In the genomic region with DNA sequence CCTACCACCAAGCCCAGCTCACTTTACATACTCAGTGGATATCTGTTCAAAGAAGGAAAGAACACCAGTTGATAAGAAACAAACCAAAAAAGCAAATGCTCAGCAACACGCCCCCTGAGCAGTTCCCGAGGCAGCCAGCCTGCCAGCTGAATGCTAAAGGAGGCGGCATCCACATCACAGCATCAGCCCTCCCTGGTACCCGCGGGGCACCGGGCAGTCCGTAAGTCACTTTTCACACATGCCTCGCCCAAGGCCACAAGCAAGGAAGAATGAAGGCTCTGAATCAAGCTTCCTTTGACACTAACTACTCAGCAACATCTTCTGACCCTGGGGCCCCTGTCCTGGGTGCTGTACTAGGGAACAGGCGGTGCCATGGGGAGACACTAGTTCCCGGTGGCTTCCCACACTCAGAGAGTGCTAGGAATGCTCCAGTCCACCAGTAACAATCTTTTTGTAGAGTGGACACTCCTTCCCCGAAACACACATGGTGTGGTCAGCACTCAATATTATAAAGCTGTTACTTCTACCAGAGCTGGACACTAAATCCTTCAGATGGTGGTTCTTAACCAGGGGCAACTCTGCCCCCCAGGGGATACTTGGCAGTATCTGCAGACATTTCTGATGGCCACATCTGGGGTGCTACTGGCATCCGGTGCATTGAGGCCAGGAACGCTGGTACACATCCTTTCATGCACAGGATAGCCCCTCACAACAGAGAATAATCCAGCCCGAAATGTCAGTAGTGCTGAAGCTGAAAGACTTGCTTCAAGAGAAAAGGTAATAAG, we compare ENCODE assay signal across 17 cellular contexts.
DNase-seq lines count a peak whose midpoint lies in the region; ATAC-seq and FAIRE-seq lines count a peak whose summit lies in the region.
"Had no signal": no experiment of that assay in that cellular context is flagged by ENCODE, and none has a peak within 500 bp of the region (broad histone marks: within the 10 kb centered on the region; RNA-seq: fewer than 3 reads in every experiment).

No MANE protein-coding gene starts in this region.

- intact Hi-C loops in activated T-helper 2 cell treated with anti-CD3 and anti-CD28 coated beads, Interferon-gamma antibody, Interleukin-2, Interleukin-4, amounts not matched to agents 10 μg/mL and 5 μg/mL and 100 μg/mL, durations not matched to agents 14 hours and 24 hours and 36 hours (cut with micrococcal nuclease) = no loop called here
- intact Hi-C loops in naive thymus-derived CD4-positive, alpha-beta T cell (cut with micrococcal nuclease) = loop anchor here (1.0 to 2.0 kb wide), 2 partner anchors 17 to 32 kb away; no protein-coding TSS in a partner anchor

- no peak overlapping the region for H3K4me3 ChIP-seq in naive thymus-derived CD4-positive, alpha-beta T cell (ENCODE audit: low read length)
- H3K4me3 ChIP-seq: neural progenitor cell, uterus had no signal

- H3K4me1 ChIP-seq in naive thymus-derived CD4-positive, alpha-beta T cell (ENCODE audit: control insufficient read depth in 2 of 2, insufficient read depth in 2 of 2, low read length in 2 of 2) = peaks cover 0 to 75% of the 10 kb centered on the region in 2 donors
- H3K4me1 ChIP-seq: neural progenitor cell had no signal

- H3K4me1 Mint-ChIP-seq in activated T-helper 2 cell treated with anti-CD3 and anti-CD28 coated beads, Interferon-gamma antibody, Interleukin-2, Interleukin-4, amounts not matched to agents 10 μg/mL and 5 μg/mL and 100 μg/mL, durations not matched to agents 14 hours and 24 hours and 36 hours (ENCODE audit: low read depth) = peaks cover 43% of the 10 kb centered on the region
- peaks cover 10 to 69% (median 26%) of the 10 kb centered on the region in 7 donors for H3K4me1 Mint-ChIP-seq in naive thymus-derived CD4-positive, alpha-beta T cell

- POLR2A ChIA-PET in naive thymus-derived CD4-positive, alpha-beta T cell (lab: Charles Lee) = interaction anchor here (0.5 to 0.8 kb wide), 2 partner anchors 21 to 178 kb away, joined by 3 to 5 read pairs; no protein-coding TSS in a partner anchor

- peak; percentile 57 for ATAC-seq in naive thymus-derived CD4-positive, alpha-beta T cell
- ATAC-seq in GM21526 (IDR thresholded peaks at IDR 0.05; ENCODE audit: low FRiP score, unreplicated experiment) (no peak), HG02973 (IDR thresholded peaks at IDR 0.05; ENCODE audit: unreplicated experiment) (no peak)
- ATAC-seq: Right ventricle myocardium inferior had no signal

- H3K9me3 ChIP-seq in naive thymus-derived CD4-positive, alpha-beta T cell (ENCODE audit: control insufficient read depth in 2 of 3, low read length in 3 of 3) = no peaks in the 10 kb centered on the region
- H3K9me3 ChIP-seq: uterus had no signal

- no peak overlapping the region for H3K27ac ChIP-seq in naive thymus-derived CD4-positive, alpha-beta T cell (ENCODE audit: low read depth, low read length)
- H3K27ac ChIP-seq: C4-2B, neural progenitor cell, uterus had no signal

- peaks cover 72% of the 10 kb centered on the region for H3K36me3 Mint-ChIP-seq in activated T-helper 2 cell treated with anti-CD3 and anti-CD28 coated beads, Interferon-gamma antibody, Interleukin-2, Interleukin-4, amounts not matched to agents 10 μg/mL and 5 μg/mL and 100 μg/mL, durations not matched to agents 14 hours and 24 hours and 36 hours (ENCODE audit: low read depth)
- peaks cover 4 to 39% (median 17%) of the 10 kb centered on the region in 5 donors for H3K36me3 Mint-ChIP-seq in naive thymus-derived CD4-positive, alpha-beta T cell
- H3K36me3 Mint-ChIP-seq: neural progenitor cell had no signal

- H3K4me3 Mint-ChIP-seq in activated T-helper 2 cell treated with anti-CD3 and anti-CD28 coated beads, Interferon-gamma antibody, Interleukin-2, Interleukin-4, amounts not matched to agents 10 μg/mL and 5 μg/mL and 100 μg/mL, durations not matched to agents 14 hours and 24 hours and 36 hours (ENCODE audit: low read depth) = no peak overlapping the region
- peak overlapping the region in 3 of 10 donors; percentile 9 to 37 (median 31) for H3K4me3 Mint-ChIP-seq in naive thymus-derived CD4-positive, alpha-beta T cell
- H3K4me3 Mint-ChIP-seq: neural progenitor cell had no signal

- H3K9me3 Mint-ChIP-seq in activated T-helper 2 cell treated with anti-CD3 and anti-CD28 coated beads, Interferon-gamma antibody, Interleukin-2, Interleukin-4, amounts not matched to agents 10 μg/mL and 5 μg/mL and 100 μg/mL, durations not matched to agents 14 hours and 24 hours and 36 hours = no peaks in the 10 kb centered on the region
- no peaks in the 10 kb centered on the region for H3K9me3 Mint-ChIP-seq in naive thymus-derived CD4-positive, alpha-beta T cell
- H3K9me3 Mint-ChIP-seq: neural progenitor cell had no signal

- DNase-seq in ELR (ENCODE audit: low read depth) (peak; percentile 22), M059J (ENCODE audit: low read depth) (peak; percentile 31), GM19239 (ENCODE audit: insufficient read length, low spot score) (no peak)
- DNase-seq in activated T-helper 2 cell treated with anti-CD3 and anti-CD28 coated beads, Interferon-gamma antibody, Interleukin-2, Interleukin-4, amounts not matched to agents 10 μg/mL and 5 μg/mL and 100 μg/mL, durations not matched to agents 14 hours and 24 hours and 36 hours (ENCODE audit: low spot score) = no peak
- DNase-seq in naive thymus-derived CD4-positive, alpha-beta T cell = no peak
- DNase-seq: anterior cingulate cortex; NCI-H1436; NCI-H524; retina; stimulated activated CD4-positive, alpha-beta T cell treated with anti-CD3 and anti-CD28 coated beads, Interleukin-2, amount 100 ng/mL, for 24 hours; T1000; uterus had no signal

- peak overlapping the region; percentile 75 for H3K27ac Mint-ChIP-seq in activated T-helper 2 cell treated with anti-CD3 and anti-CD28 coated beads, Interferon-gamma antibody, Interleukin-2, Interleukin-4, amounts not matched to agents 10 μg/mL and 5 μg/mL and 100 μg/mL, durations not matched to agents 14 hours and 24 hours and 36 hours
- H3K27ac Mint-ChIP-seq in naive thymus-derived CD4-positive, alpha-beta T cell = peak overlapping the region in 8 of 9 donors; percentile 14 to 87 (median 71)
- H3K27ac Mint-ChIP-seq: neural progenitor cell had no signal

- peaks cover 4 to 54% (median 4%) of the 10 kb centered on the region in 3 experiments for H3K36me3 ChIP-seq in naive thymus-derived CD4-positive, alpha-beta T cell (ENCODE audit: control insufficient read depth in 2 of 3, insufficient read depth in 3 of 3, low read length in 3 of 3)
- H3K36me3 ChIP-seq: neural progenitor cell, uterus had no signal

- H3K27me3 Mint-ChIP-seq in activated T-helper 2 cell treated with anti-CD3 and anti-CD28 coated beads, Interferon-gamma antibody, Interleukin-2, Interleukin-4, amounts not matched to agents 10 μg/mL and 5 μg/mL and 100 μg/mL, durations not matched to agents 14 hours and 24 hours and 36 hours (ENCODE audit: low read depth) = no peaks in the 10 kb centered on the region
- no peaks in the 10 kb centered on the region for H3K27me3 Mint-ChIP-seq in naive thymus-derived CD4-positive, alpha-beta T cell

- FAIRE-seq in GM19239 (lab: Jason Lieb, UNC) = no peak

- CTCF ChIA-PET in naive thymus-derived CD4-positive, alpha-beta T cell (lab: Charles Lee) = interaction anchor here (1.1 kb wide), 1 partner anchor 51 kb away, joined by 3 read pairs; no protein-coding TSS in a partner anchor

- no peaks in the 10 kb centered on the region for H3K27me3 ChIP-seq in naive thymus-derived CD4-positive, alpha-beta T cell (ENCODE audit: control insufficient read depth in 2 of 2, insufficient read depth in 2 of 2, low read length in 2 of 2)
- H3K27me3 ChIP-seq: neural progenitor cell, uterus had no signal

Comparison
In these comparisons a context has a peak if more than half of its experiments do, and no peak if none do; other contexts are left out.
1. DNase-seq: peak in ELR (single experiment) and M059J (single experiment); none in activated T-helper 2 cell treated with anti-CD3 and anti-CD28 coated beads, Interferon-gamma antibody, Interleukin-2, Interleukin-4, amounts not matched to agents 10 μg/mL and 5 μg/mL and 100 μg/mL, durations not matched to agents 14 hours and 24 hours and 36 hours (single experiment), naive thymus-derived CD4-positive, alpha-beta T cell (0 of 9) and GM19239 (single experiment).